ENCODE assay signal across 25 cellular contexts in the genomic region with DNA sequence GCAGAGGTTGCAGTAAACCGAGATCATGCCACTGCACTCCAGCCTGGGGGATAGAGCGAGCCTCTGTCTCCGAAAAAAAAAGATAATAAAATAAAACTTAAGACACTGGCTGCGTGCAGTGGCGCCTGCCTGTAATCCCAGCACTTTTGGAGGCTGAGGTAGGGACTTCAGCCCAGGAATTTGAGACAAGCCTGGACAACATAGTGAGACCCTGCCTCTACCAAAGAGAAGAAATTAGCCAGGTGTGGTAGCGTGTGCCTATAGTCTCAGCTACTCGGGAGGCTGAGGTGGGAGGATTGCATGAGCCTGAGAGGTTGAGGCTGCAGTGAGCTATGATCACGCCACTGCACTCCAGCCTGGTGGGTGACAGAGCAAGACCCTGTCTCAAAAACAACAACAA. TPM values are rescaled to one million over a fixed set of nuclear protein-coding genes. Genes with fewer than 3 reads are reported as not detected.
A peak's percentile ranks its signal among the peaks of the same experiment; 100 is the strongest.
DNase-seq lines count a peak whose midpoint lies in the region; ATAC-seq and TF ChIP-seq lines count a peak whose summit lies in the region.
"Had no signal": no experiment of that assay in that cellular context is flagged by ENCODE, and none has a peak within 500 bp of the region (broad histone marks: within the 10 kb centered on the region; RNA-seq: fewer than 3 reads in every experiment).

No MANE protein-coding gene starts in this region.

- DNase-seq in activated naive CD4-positive, alpha-beta T cell treated with anti-CD3 and anti-CD28 coated beads, Interleukin-2, amount 10 ng/mL, durations not matched to agents 7 days and 5 days, result no peak
- DNase-seq in activated naive CD4-positive, alpha-beta T cell treated with anti-CD3 and anti-CD28 coated beads, Interleukin-2, amount 50 U/mL, for 16 hours, result no peak
- DNase-seq in coronary artery (ENCODE audit: low spot score) (no peak), osteoblast (ENCODE audit: insufficient read length, low spot score, missing footprints) (no peak), upper lobe of left lung (no peak), EL (no peak), AG20443 (ENCODE audit: low spot score) (no peak)
- DNase-seq: activated CD4-positive, alpha-beta T cell treated with anti-CD3 and anti-CD28 coated beads, Interleukin-2, amount 50 U/mL, for 4 hours; activated T-cell treated with anti-CD3 and anti-CD28 coated beads, Interleukin-2, amount 50 U/mL, for 1 hour; H9; NCI-H1436; NCI-H2171 treated with DMSO at 0.1 percent for 48 hours; T-helper 2 cell; upper lobe of right lung; WERI-Rb-1 had no signal

- H3K27ac ChIP-seq in coronary artery (peak overlapping the region; percentile 83 to 86), osteoblast (ENCODE audit: low read depth, low read length) (peak overlapping the region; percentile 27), upper lobe of left lung (peak overlapping the region; percentile 93 to 96 (median 96))
- H3K27ac ChIP-seq: C4-2B had no signal

- peaks cover 22% of the 10 kb centered on the region for H4K20me1 ChIP-seq in osteoblast (ENCODE audit: insufficient read depth, low read length)

- TF ChIP-seq EP300 in upper lobe of left lung (IDR thresholded peaks at IDR 0.05), result no peak

- H3K79me2 ChIP-seq in osteoblast (ENCODE audit: insufficient read depth, low read length), result peaks cover 87% of the 10 kb centered on the region

- no peak overlapping the region for H2AFZ ChIP-seq in osteoblast (ENCODE audit: low read length)

- CTCF ChIA-PET in activated naive CD4-positive, alpha-beta T cell treated with anti-CD3 and anti-CD28 coated beads, Interleukin-2, amount 10 ng/mL, durations not matched to agents 7 days and 5 days (lab: Charles Lee), result interaction anchor here (1.9 kb wide), 1 partner anchor 19 kb away, joined by 5 read pairs; no protein-coding TSS in a partner anchor

- 88 to 91% methylated on average over 8 of the region's 8 CpGs for WGBS in upper lobe of left lung, 2 donors

- H3K4me3 Mint-ChIP-seq in activated naive CD4-positive, alpha-beta T cell treated with anti-CD3 and anti-CD28 coated beads, Interleukin-2, amount 10 ng/mL, durations not matched to agents 7 days and 5 days, result no peak overlapping the region
- H3K4me3 Mint-ChIP-seq: activated naive CD4-positive, alpha-beta T cell treated with anti-CD3 and anti-CD28 coated beads, Interleukin-2, amount 50 U/mL, for 24 hours; H9; neural crest cell; stimulated activated effector memory CD8-positive, alpha-beta T cell treated with anti-CD3 and anti-CD28 coated beads, Interleukin-12 subunit alpha, Interleukin-12 subunit beta, amount 100 ng/mL, for 72 hours had no signal

- H3K27me3 ChIP-seq in osteoblast (ENCODE audit: insufficient read depth, low read length) (no peaks in the 10 kb centered on the region), upper lobe of left lung (no peaks in the 10 kb centered on the region)
- H3K27me3 ChIP-seq: MG63, upper lobe of right lung had no signal

- H3K9me3 Mint-ChIP-seq in activated naive CD4-positive, alpha-beta T cell treated with anti-CD3 and anti-CD28 coated beads, Interleukin-2, amount 10 ng/mL, durations not matched to agents 7 days and 5 days, result peaks cover 5% of the 10 kb centered on the region
- H3K9me3 Mint-ChIP-seq: activated naive CD4-positive, alpha-beta T cell treated with anti-CD3 and anti-CD28 coated beads, Interleukin-2, amount 50 U/mL, for 24 hours; brain; H9; IgD-negative memory B cell; neural crest cell; stimulated activated effector memory CD8-positive, alpha-beta T cell treated with anti-CD3 and anti-CD28 coated beads, Interleukin-12 subunit alpha, Interleukin-12 subunit beta, amount 100 ng/mL, for 72 hours had no signal

- H3K27me3 Mint-ChIP-seq in activated naive CD4-positive, alpha-beta T cell treated with anti-CD3 and anti-CD28 coated beads, Interleukin-2, amount 10 ng/mL, durations not matched to agents 7 days and 5 days, result no peaks in the 10 kb centered on the region
- H3K27me3 Mint-ChIP-seq: activated naive CD4-positive, alpha-beta T cell treated with anti-CD3 and anti-CD28 coated beads, Interleukin-2, amount 50 U/mL, for 24 hours; brain; IgD-negative memory B cell had no signal

- TF ChIP-seq CTCF in coronary artery (IDR thresholded peaks at IDR 0.05), result no peak
- no peak for TF ChIP-seq CTCF in osteoblast (IDR thresholded peaks at IDR 0.05; ENCODE audit: extremely low read depth, low read depth, low read length)
- TF ChIP-seq CTCF in upper lobe of left lung (IDR thresholded peaks at IDR 0.05), result no peak

- peaks cover 72% of the 10 kb centered on the region for H3K36me3 Mint-ChIP-seq in activated naive CD4-positive, alpha-beta T cell treated with anti-CD3 and anti-CD28 coated beads, Interleukin-2, amount 10 ng/mL, durations not matched to agents 7 days and 5 days

- H3K27ac Mint-ChIP-seq in activated naive CD4-positive, alpha-beta T cell treated with anti-CD3 and anti-CD28 coated beads, Interleukin-2, amount 10 ng/mL, durations not matched to agents 7 days and 5 days, result peak overlapping the region; percentile 42
- H3K27ac Mint-ChIP-seq: H9 had no signal

- peaks cover 46% of the 10 kb centered on the region for H3K4me1 ChIP-seq in osteoblast (ENCODE audit: insufficient read depth, low read length)
- peaks cover 91 to 100% (median 97%) of the 10 kb centered on the region in 4 donors for H3K4me1 ChIP-seq in upper lobe of left lung

- TF ChIP-seq POLR2A in upper lobe of left lung (IDR thresholded peaks at IDR 0.05), result no peak

- ATAC-seq in upper lobe of left lung (ENCODE audit: low FRiP score in 2 of 2) (no peak), HG03108 (IDR thresholded peaks at IDR 0.05; ENCODE audit: unreplicated experiment) (no peak)
- ATAC-seq: GM12878; stimulated activated effector memory CD8-positive, alpha-beta T cell treated with anti-CD3 and anti-CD28 coated beads, Interleukin-12 subunit alpha, Interleukin-12 subunit beta, amount 100 ng/mL, for 72 hours; upper lobe of right lung had no signal

- H3K36me3 ChIP-seq in osteoblast (ENCODE audit: insufficient read depth, low read length) (peaks cover 14% of the 10 kb centered on the region), upper lobe of left lung (peaks cover 0 to 11% (median 3%) of the 10 kb centered on the region in 4 donors)

- H3K9me3 ChIP-seq in osteoblast (ENCODE audit: low read depth, low read length), result no peaks in the 10 kb centered on the region
- no peaks in the 10 kb centered on the region for H3K9me3 ChIP-seq in upper lobe of left lung
- H3K9me3 ChIP-seq: MG63, upper lobe of right lung had no signal

- H3K4me3 ChIP-seq in coronary artery (no peak overlapping the region), osteoblast (ENCODE audit: insufficient read depth, low read length) (no peak overlapping the region), upper lobe of left lung (no peak overlapping the region)
- H3K4me3 ChIP-seq: GM12878, MG63, upper lobe of right lung had no signal

- H3K4me1 Mint-ChIP-seq in activated naive CD4-positive, alpha-beta T cell treated with anti-CD3 and anti-CD28 coated beads, Interleukin-2, amount 10 ng/mL, durations not matched to agents 7 days and 5 days, result peaks cover 82% of the 10 kb centered on the region

- H3K4me2 ChIP-seq in osteoblast (ENCODE audit: insufficient read depth, low read length), result no peak overlapping the region

RNA-seq across cellular contexts. Expression of a gene that starts 26.6 kb away (rescaled TPM):
- total RNA-seq in osteoblast (31.1 and 32.4 TPM in 2 replicates), upper lobe of left lung (10 to 100 TPM; 45.7 to 95.6 (median 85.9) TPM)

RNA-seq across cellular contexts. Expression of a gene that starts 28.9 kb away (rescaled TPM):
- total RNA-seq in osteoblast (1.8 and 2.7 TPM in 2 replicates), upper lobe of left lung (1 to 10 TPM in 4 of 6 donors, not detected in 2; 1.7 to 8.4 (median 4.5) TPM)
- total RNA-seq: frontal cortex, GM12878, H9, neural crest cell had no signal

RNA-seq across cellular contexts. Expression of a gene that starts 47.9 kb away (rescaled TPM):
- 5.1 and 8.3 TPM in 2 replicates for total RNA-seq in osteoblast
- total RNA-seq in upper lobe of left lung, result 1 to 10 TPM; 1.1 to 5.1 (median 2.3) TPM

Comparison
In these comparisons a context has a peak if more than half of its experiments do, and no peak if none do; other contexts are left out.
1. H3K27ac ChIP-seq: peak in every context shown above with its lines; median percentile 96 in upper lobe of left lung; 84 in coronary artery; 27 in osteoblast.